ENCODE assay signal across 1 cellular context in genomic region chr19:35715981-35716734, GRCh38.
TF ChIP-seq lines count a peak whose summit lies in the region.

No MANE protein-coding gene starts in this region.

TF ChIP-seq in GM12878, 131 proteins besides CTCF, POLR2A, EP300 and RAD21:
- no peak for TF ChIP-seq PML (IDR thresholded peaks at IDR 0.05; ENCODE audit: low read length)
- TF ChIP-seq PKNOX1 (IDR thresholded peaks at IDR 0.05) = no peak
- TF ChIP-seq MTA3 (IDR thresholded peaks at IDR 0.05; ENCODE audit: borderline replicate concordance, low read length) = peak; percentile 23; the same call in 1 of the 2 replicates
- TF ChIP-seq ZNF687 (IDR thresholded peaks at IDR 0.05) = peak; percentile 88
- no peak for TF ChIP-seq CEBPZ (IDR thresholded peaks at IDR 0.05; ENCODE audit: low read depth, low read length)
- TF ChIP-seq POLR2AphosphoS5 (IDR thresholded peaks at IDR 0.05; ENCODE audit: low read length) = 0 out of 2 replicates have a peak, but pooled peaks have one; percentile 10
- TF ChIP-seq HDGF (IDR thresholded peaks at IDR 0.05) = peak; percentile 83; the same call in 1 of the 2 replicates
- TF ChIP-seq SIN3A (IDR thresholded peaks at IDR 0.05; ENCODE audit: low read depth, low read length) = 0 out of 2 replicates have a peak, but pooled peaks have one; percentile 21
- peak; percentile 24; the same call in 1 of the 2 replicates for TF ChIP-seq LARP7 (IDR thresholded peaks at IDR 0.05)
- peak; percentile 34 for TF ChIP-seq MYC (IDR thresholded peaks at IDR 0.05; ENCODE audit: insufficient read depth, insufficient read length, insufficient replicate concordance, low read length, severe bottlenecking)
- TF ChIP-seq EED (IDR thresholded peaks at IDR 0.05; ENCODE audit: low read depth) = no peak
